16 cellular contexts compared by ENCODE assay signal in the genomic region with DNA sequence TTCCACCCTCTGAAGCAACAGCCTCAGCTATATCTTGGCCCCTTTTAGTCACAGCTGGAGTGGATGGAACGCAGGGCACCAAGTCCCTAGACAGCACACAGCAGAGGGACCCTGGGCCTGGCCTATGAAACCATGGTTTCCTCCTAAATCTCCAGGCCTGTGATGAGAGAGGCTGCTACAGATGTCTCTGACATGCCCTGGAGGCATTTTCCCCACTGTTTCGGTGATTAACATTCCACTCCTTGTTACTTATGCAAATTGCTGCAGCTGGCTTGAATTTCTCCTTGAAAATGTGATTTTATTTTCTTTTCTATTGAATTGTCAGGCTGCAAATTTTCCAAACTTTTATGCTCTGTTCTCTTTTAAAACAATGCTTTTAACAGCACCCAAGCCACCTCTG.
DNase-seq lines count a peak whose midpoint lies in the region; ATAC-seq and TF ChIP-seq lines count a peak whose summit lies in the region.
"Had no signal": no experiment of that assay in that cellular context is flagged by ENCODE, and none has a peak within 500 bp of the region (broad histone marks: within the 10 kb centered on the region; RNA-seq: fewer than 3 reads in every experiment).

No MANE protein-coding gene starts in this region.

- DNase-seq in AG10803 (ENCODE audit: low read depth) (peak; percentile 6), M059J (ENCODE audit: low read depth) (peak; percentile 7), astrocyte of the hippocampus (ENCODE audit: low read depth, low spot score) (peak; percentile 10), islet precursor cell (peak; percentile 87), NCI-H526 treated with DMSO at 0.1 percent for 48 hours (lab: John Stamatoyannopoulos, UW) (no peak)
- DNase-seq in activated CD8-positive, alpha-beta memory T cell treated with anti-CD3 and anti-CD28 coated beads for 24 hours: no peak
- DNase-seq: 8988T; NCI-H1417 treated with DMSO at 0.1 percent for 48 hours; NCI-H1930; NK-92 treated with Interleukin-12 subunit alpha and Interleukin-12 subunit beta, amount 100 ng/mL, for 24 hours; OCI-M1 had no signal

- ATAC-seq in HG03378 (IDR thresholded peaks at IDR 0.05; ENCODE audit: unreplicated experiment) (no peak), HG02759 (IDR thresholded peaks at IDR 0.05; ENCODE audit: unreplicated experiment) (no peak)
- ATAC-seq: HCT116, K562 had no signal

- no peak overlapping the region for H3K4me3 ChIP-seq in AG10803 (ENCODE audit: low read length)
- H3K4me3 ChIP-seq: K562, SJSA1 had no signal

- no peak for TF ChIP-seq CTCF in AG10803 (conservative IDR thresholded peaks at IDR 0.05; ENCODE audit: low read length)

Comparison
In these comparisons a context has a peak if more than half of its experiments do, and no peak if none do; other contexts are left out.
1. DNase-seq: peak in AG10803 (single experiment), M059J (single experiment), astrocyte of the hippocampus (single experiment) and islet precursor cell (single experiment); none in activated CD8-positive, alpha-beta memory T cell treated with anti-CD3 and anti-CD28 coated beads for 24 hours (single experiment) and NCI-H526 treated with DMSO at 0.1 percent for 48 hours (single experiment).